23 cellular contexts compared by ENCODE assay signal in the genomic region with DNA sequence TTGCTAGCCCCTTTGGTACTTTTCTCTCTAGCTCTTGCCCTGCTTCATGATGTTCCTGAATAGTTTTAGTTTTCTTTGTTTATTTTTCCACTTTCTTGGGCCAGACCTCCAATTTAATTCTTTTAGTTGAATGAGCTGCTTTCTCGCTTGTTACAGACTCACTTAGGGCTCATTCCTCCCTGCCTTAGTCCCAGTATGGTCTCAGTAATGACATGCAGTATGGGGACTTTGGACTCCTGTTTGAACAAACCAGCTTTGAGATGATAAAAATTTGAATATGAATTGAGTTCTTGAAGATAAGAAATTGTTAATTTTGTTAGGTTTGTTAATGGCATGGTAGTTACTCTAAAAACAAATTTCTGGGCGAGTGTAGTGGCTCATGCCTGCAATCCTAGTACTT.
"Had no signal": no experiment of that assay in that cellular context is flagged by ENCODE, and none has a peak within 500 bp of the region (broad histone marks: within the 10 kb centered on the region; RNA-seq: fewer than 3 reads in every experiment).

No MANE protein-coding gene starts in this region.

- H3K27me3 Mint-ChIP-seq: activated naive CD8-positive, alpha-beta T cell treated with anti-CD3 and anti-CD28 coated beads, Interleukin-2, amount 50 U/mL, for 24 hours had no signal

- H3K27me3 ChIP-seq: brain microvascular endothelial cell, neural progenitor cell, sigmoid colon, uterus had no signal

- H2AFZ ChIP-seq: neural progenitor cell had no signal

- H3K36me3 ChIP-seq: brain microvascular endothelial cell, neural progenitor cell, sigmoid colon, uterus had no signal

- H3K4me3 ChIP-seq: neural progenitor cell, sigmoid colon, uterus had no signal

- H3K27ac ChIP-seq: brain microvascular endothelial cell, neural progenitor cell, sigmoid colon, uterus, WERI-Rb-1 had no signal

- H3K36me3 Mint-ChIP-seq: memory B cell; naive B cell; stimulated activated naive B cell treated with anti-CD40 and anti-IgM and Interleukin-4, amounts not matched to agents 10 μg/mL and 1 μg/mL and 100 μg/mL, for 72 hours had no signal

- H3K9me3 Mint-ChIP-seq: activated CD4-positive, alpha-beta T cell treated with anti-CD3 and anti-CD28 coated beads, Interleukin-2, amount 10 ng/mL, durations not matched to agents 7 days and 5 days; activated naive CD8-positive, alpha-beta T cell treated with anti-CD3 and anti-CD28 coated beads, Interleukin-2, amount 50 U/mL, for 24 hours; activated T-helper 1 cell treated with anti-CD3 and anti-CD28 coated beads, Interleukin-12 subunit alpha, Interleukin-12 subunit beta, Interleukin-2, Interleukin-4 antibody, amounts not matched to agents 30 ng/mL and 10 ng/mL and 1 ng/mL, durations not matched to agents 14 hours and 24 hours and 36 hours; memory B cell; naive B cell; neural progenitor cell; stimulated activated naive B cell treated with anti-CD40 and anti-IgM and Interleukin-4, amounts not matched to agents 10 μg/mL and 1 μg/mL and 100 μg/mL, for 72 hours had no signal

- H3K9me3 ChIP-seq: sigmoid colon, uterus had no signal

- H3K4me1 Mint-ChIP-seq: memory B cell; naive B cell; stimulated activated naive B cell treated with anti-CD40 and anti-IgM and Interleukin-4, amounts not matched to agents 10 μg/mL and 1 μg/mL and 100 μg/mL, for 72 hours had no signal

- H3K27ac Mint-ChIP-seq: activated CD4-positive, alpha-beta T cell treated with anti-CD3 and anti-CD28 coated beads, Interleukin-2, amount 10 ng/mL, durations not matched to agents 7 days and 5 days; activated CD8-positive, alpha-beta T cell treated with anti-CD3 and anti-CD28 coated beads, Interleukin-2, amount 10 ng/mL, durations not matched to agents 7 days and 5 days; activated naive CD8-positive, alpha-beta T cell treated with anti-CD3 and anti-CD28 coated beads, Interleukin-2, amount 50 U/mL, for 24 hours; activated T-helper 1 cell treated with anti-CD3 and anti-CD28 coated beads, Interleukin-12 subunit alpha, Interleukin-12 subunit beta, Interleukin-2, Interleukin-4 antibody, amounts not matched to agents 30 ng/mL and 10 ng/mL and 1 ng/mL, durations not matched to agents 14 hours and 24 hours and 36 hours; memory B cell; naive B cell; neural progenitor cell; stimulated activated naive B cell treated with anti-CD40 and anti-IgM and Interleukin-4, amounts not matched to agents 10 μg/mL and 1 μg/mL and 100 μg/mL, for 72 hours had no signal

- ATAC-seq: activated CD8-positive, alpha-beta T cell treated with anti-CD3 and anti-CD28 coated beads, Interleukin-2, amount 10 ng/mL, durations not matched to agents 7 days and 5 days; activated naive CD8-positive, alpha-beta T cell treated with anti-CD3 and anti-CD28 coated beads, Interleukin-2, amount 50 U/mL, for 24 hours; esophagus mucosa; stimulated activated naive B cell treated with anti-CD40 and anti-IgM and Interleukin-4, amounts not matched to agents 10 μg/mL and 1 μg/mL and 100 μg/mL, for 72 hours had no signal

- H3K4me2 ChIP-seq: neural progenitor cell had no signal

- H3K4me1 ChIP-seq: sigmoid colon, uterus had no signal

- H3K9ac ChIP-seq: neural progenitor cell had no signal

- H3K4me3 Mint-ChIP-seq: activated CD4-positive, alpha-beta T cell treated with anti-CD3 and anti-CD28 coated beads, Interleukin-2, amount 10 ng/mL, durations not matched to agents 7 days and 5 days; activated CD8-positive, alpha-beta T cell treated with anti-CD3 and anti-CD28 coated beads, Interleukin-2, amount 10 ng/mL, durations not matched to agents 7 days and 5 days; activated naive CD8-positive, alpha-beta T cell treated with anti-CD3 and anti-CD28 coated beads, Interleukin-2, amount 50 U/mL, for 24 hours; activated T-helper 1 cell treated with anti-CD3 and anti-CD28 coated beads, Interleukin-12 subunit alpha, Interleukin-12 subunit beta, Interleukin-2, Interleukin-4 antibody, amounts not matched to agents 30 ng/mL and 10 ng/mL and 1 ng/mL, durations not matched to agents 14 hours and 24 hours and 36 hours; memory B cell; naive B cell; neural progenitor cell; stimulated activated naive B cell treated with anti-CD40 and anti-IgM and Interleukin-4, amounts not matched to agents 10 μg/mL and 1 μg/mL and 100 μg/mL, for 72 hours had no signal

- DNase-seq: activated CD4-positive, alpha-beta T cell treated with anti-CD3 and anti-CD28 coated beads, Interleukin-2, amount 10 ng/mL, durations not matched to agents 7 days and 5 days; activated CD4-positive, CD25-positive, alpha-beta regulatory T cell treated with anti-CD3 and anti-CD28 coated beads, Interleukin-2, amount 50 U/mL, for 72 hours; activated CD8-positive, alpha-beta T cell treated with anti-CD3 and anti-CD28 coated beads, Interleukin-2, amount 10 ng/mL, durations not matched to agents 7 days and 5 days; activated gamma-delta T cell; activated naive CD4-positive, alpha-beta T cell treated with anti-CD3 and anti-CD28 coated beads, Interleukin-2, amount 50 U/mL, for 16 hours; activated naive CD8-positive, alpha-beta T cell treated with anti-CD3 and anti-CD28 coated beads, Interleukin-2, amount 50 U/mL, for 24 hours; brain microvascular endothelial cell; central memory CD4-positive, alpha-beta T cell; dermis blood vessel endothelial cell; effector CD8-positive, alpha-beta T cell; hypothalamus; naive B cell; sigmoid colon; stimulated activated CD4-positive, alpha-beta T cell treated with anti-CD3 and anti-CD28 coated beads, Interleukin-2, amount 100 ng/mL, for 48 hours; stimulated activated CD8-positive, alpha-beta memory T cell treated with anti-CD3 and anti-CD28 coated beads, Interleukin-4, amount 100 ng/mL, for 48 hours; stimulated activated naive B cell treated with anti-CD40 and anti-IgM and Interleukin-4, amounts not matched to agents 10 μg/mL and 1 μg/mL and 100 μg/mL, for 72 hours; trophoblast cell; uterus; WERI-Rb-1 had no signal
